1 cellular context compared by ENCODE assay signal in the genomic region with DNA sequence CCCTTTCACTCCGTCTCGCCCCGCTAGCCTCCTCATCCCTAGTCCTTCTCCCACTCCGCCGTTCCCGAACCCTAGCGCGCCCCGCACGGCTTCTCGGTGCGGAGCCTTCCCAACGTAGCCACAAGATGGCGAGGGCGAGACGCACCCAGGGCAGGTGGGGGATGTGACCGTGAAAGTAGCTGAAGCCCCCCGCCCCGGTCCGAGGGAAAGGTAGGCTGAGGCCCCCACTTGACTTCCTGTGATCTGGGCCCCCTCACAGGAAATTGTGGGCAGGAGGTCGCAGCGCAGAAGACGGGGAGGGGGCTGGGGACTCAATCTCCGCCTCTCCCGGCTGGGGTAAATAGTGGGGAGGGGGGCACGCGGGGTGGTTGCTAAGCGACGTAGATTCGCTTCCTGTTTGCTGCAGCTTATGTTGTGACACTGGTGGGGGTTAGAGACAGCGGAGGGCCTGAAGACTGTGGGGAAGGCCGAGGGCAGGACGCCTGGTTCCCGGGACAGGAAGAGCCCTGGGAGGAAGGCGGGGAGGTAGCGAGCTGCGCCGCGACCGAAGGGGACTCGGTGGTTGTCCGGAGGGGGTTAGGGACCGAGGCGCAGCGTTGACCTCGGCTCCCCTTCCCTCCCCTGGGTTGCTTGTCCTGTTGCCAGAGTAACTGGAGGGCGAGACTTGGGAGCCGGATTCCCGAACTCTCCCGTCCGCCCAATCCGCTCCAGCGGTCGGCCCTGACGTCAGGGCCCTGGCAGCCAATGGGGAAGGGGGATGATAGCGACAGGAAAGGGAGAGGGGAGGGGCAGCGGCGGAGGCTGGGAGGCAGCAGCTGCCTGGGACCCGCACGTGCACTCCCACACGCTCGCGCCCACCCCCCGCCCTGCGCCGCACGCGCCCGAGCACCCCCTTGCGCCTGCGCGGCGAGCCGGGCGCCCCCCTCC.
TF ChIP-seq lines count a peak whose summit lies in the region.

No MANE protein-coding gene starts in this region.

TF ChIP-seq in K562, 482 proteins besides CTCF, POLR2A, EP300 and RAD21 (continued from another document and continues in another):
- TF ChIP-seq KDM5B (IDR thresholded peaks at IDR 0.05; ENCODE audit: insufficient replicate concordance, low read depth, low read length) (no peak), CGGBP1 (CRISPR knock-in tag; IDR thresholded peaks at IDR 0.05) (no peak), ZNF197 (CRISPR knock-in tag; IDR thresholded peaks at IDR 0.05; ENCODE audit: low read depth) (no peak), ZBTB17 (CRISPR knock-in tag; IDR thresholded peaks at IDR 0.05) (no peak), ZNF184 (CRISPR knock-in tag; IDR thresholded peaks at IDR 0.05) (no peak), ZNF431 (CRISPR knock-in tag; IDR thresholded peaks at IDR 0.05) (no peak), ZFP30 (CRISPR knock-in tag; IDR thresholded peaks at IDR 0.05; ENCODE audit: borderline replicate concordance) (no peak), NFATC3 (IDR thresholded peaks at IDR 0.05) (no peak), FUS (optimal IDR thresholded peaks at IDR 0.05; ENCODE audit: low read depth, low read length) (no peak), JUNB (CRISPR knock-in tag; conservative IDR thresholded peaks at IDR 0.05) (no peak), FOXP4 (CRISPR knock-in tag; IDR thresholded peaks at IDR 0.05; ENCODE audit: borderline replicate concordance) (no peak), ZNF75A (CRISPR knock-in tag; IDR thresholded peaks at IDR 0.05) (no peak), TARDBP (IDR thresholded peaks at IDR 0.05) (no peak), CCNT2 (IDR thresholded peaks at IDR 0.05; ENCODE audit: borderline replicate concordance, extremely low read depth, insufficient read length, low read depth, low read length) (peak; percentile 88), RFX5 (IDR thresholded peaks at IDR 0.05; ENCODE audit: low read depth, low read length) (no peak), ZBTB40 (IDR thresholded peaks at IDR 0.05) (no peak), ZBTB40 (CRISPR knock-in tag; IDR thresholded peaks at IDR 0.05) (no peak), SOX6 (IDR thresholded peaks at IDR 0.05) (peak; percentile 42; the same call in 1 of the 2 replicates), BCL6 (CRISPR knock-in tag; IDR thresholded peaks at IDR 0.05) (no peak), ZBTB26 (CRISPR knock-in tag; IDR thresholded peaks at IDR 0.05) (no peak), HEY1 (CRISPR knock-in tag; IDR thresholded peaks at IDR 0.05; ENCODE audit: borderline replicate concordance) (no peak), ZNF740 (CRISPR knock-in tag; IDR thresholded peaks at IDR 0.05) (peak; percentile 51; the same call in 1 of the 2 replicates), ZNF740 (tag; IDR thresholded peaks at IDR 0.05) (no peak; a peak in 1 of 4 replicates), TRIM28 (IDR thresholded peaks at IDR 0.05) (no peak), REST (CRISPR knock-in tag; IDR thresholded peaks at IDR 0.05; ENCODE audit: low read depth) (no peak), THAP7 (CRISPR knock-in tag; IDR thresholded peaks at IDR 0.05) (no peak), SMAD2 (IDR thresholded peaks at IDR 0.05; ENCODE audit: low read depth, low read length) (no peak), SIN3A (IDR thresholded peaks at IDR 0.05; ENCODE audit: borderline replicate concordance in 2 of 2, control insufficient read depth in 1 of 2, low read depth in 2 of 2, low read length in 2 of 2) (peak in 1 of 2 experiments; percentile 80; a peak in 1 of 4 replicates), EHMT2 (IDR thresholded peaks at IDR 0.05) (no peak), CHD2 (IDR thresholded peaks at IDR 0.05; ENCODE audit: low read depth, low read length) (peak; percentile 74), CREB1 (IDR thresholded peaks at IDR 0.05) (peak; percentile 55), CREB1 (CRISPR knock-in tag; IDR thresholded peaks at IDR 0.05) (peak; percentile 80), MECOM (CRISPR knock-in tag; IDR thresholded peaks at IDR 0.05) (no peak), ZNF253 (CRISPR knock-in tag; conservative IDR thresholded peaks at IDR 0.05) (no peak), MYBL2 (IDR thresholded peaks at IDR 0.05; ENCODE audit: low read depth) (no peak), MYBL2 (CRISPR knock-in tag; IDR thresholded peaks at IDR 0.05; ENCODE audit: borderline replicate concordance) (no peak), ILF3 (IDR thresholded peaks at IDR 0.05; ENCODE audit: borderline replicate concordance) (no peak)
- TF ChIP-seq, protein P1, sequence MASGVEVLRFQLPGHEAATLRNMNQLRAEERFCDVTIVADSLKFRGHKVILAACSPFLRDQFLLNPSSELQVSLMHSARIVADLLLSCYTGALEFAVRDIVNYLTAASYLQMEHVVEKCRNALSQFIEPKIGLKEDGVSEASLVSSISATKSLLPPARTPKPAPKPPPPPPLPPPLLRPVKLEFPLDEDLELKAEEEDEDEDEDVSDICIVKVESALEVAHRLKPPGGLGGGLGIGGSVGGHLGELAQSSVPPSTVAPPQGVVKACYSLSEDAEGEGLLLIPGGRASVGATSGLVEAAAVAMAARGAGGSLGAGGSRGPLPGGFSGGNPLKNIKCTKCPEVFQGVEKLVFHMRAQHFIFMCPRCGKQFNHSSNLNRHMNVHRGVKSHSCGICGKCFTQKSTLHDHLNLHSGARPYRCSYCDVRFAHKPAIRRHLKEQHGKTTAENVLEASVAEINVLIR (CRISPR knock-in tag; IDR thresholded peaks at IDR 0.05), result no peak
